24 cellular contexts compared by ENCODE assay signal in the genomic region with DNA sequence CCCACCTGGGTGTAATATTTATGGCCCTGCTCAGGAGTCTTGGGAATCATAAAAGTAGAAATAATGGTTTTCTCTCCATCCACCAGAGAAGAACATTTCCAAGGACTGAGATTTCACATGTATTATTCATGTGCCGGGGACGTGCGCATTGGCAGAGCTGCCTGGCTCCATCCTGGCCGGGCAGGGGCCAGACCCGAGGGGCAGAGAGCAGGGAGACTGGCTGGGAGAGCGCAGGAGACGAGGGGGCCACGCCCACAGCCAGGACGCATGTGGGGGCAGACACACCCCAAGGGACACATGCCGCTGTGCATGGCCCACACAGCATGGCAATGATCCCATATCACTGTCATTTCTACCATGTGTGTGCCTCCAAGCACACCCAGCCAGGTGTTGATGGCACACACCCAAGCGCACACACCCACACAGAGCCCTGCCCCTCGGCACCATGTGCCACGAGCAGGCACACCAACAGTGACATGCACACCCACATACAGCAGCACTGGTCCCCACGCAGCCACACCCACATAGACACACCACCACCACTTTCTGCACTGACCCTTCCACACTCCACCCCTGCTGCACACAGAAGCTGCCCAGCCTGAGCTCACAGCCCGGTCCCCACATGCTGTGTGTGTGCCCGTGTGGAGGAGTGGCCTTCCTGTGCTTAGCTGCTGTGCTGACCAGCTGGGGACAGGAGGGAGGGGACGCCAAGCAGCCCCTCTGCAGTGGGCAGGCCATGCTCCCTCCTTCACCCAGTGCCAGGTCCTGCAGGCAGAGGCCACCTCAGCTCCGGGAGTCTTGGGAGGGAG.
"Had no signal": no experiment of that assay in that cellular context is flagged by ENCODE, and none has a peak within 500 bp of the region (broad histone marks: within the 10 kb centered on the region; RNA-seq: fewer than 3 reads in every experiment).

No MANE protein-coding gene starts in this region.

- H3K27me3 Mint-ChIP-seq: activated CD4-positive, alpha-beta T cell treated with anti-CD3 and anti-CD28 coated beads, Interleukin-2, amount 10 ng/mL, durations not matched to agents 24 days and 14 days; activated CD8-positive, alpha-beta T cell treated with anti-CD3 and anti-CD28 coated beads for 36 hours; brain; memory B cell; naive thymus-derived CD4-positive, alpha-beta T cell; stimulated activated naive B cell treated with anti-CD40 and anti-IgM and Interleukin-4, amounts not matched to agents 10 μg/mL and 1 μg/mL and 100 μg/mL, for 72 hours; T-cell had no signal

- H3K4me1 ChIP-seq: foreskin keratinocyte, pancreas had no signal

- H3K36me3 Mint-ChIP-seq: brain, memory B cell, T-cell had no signal

- H3K4me3 ChIP-seq: dorsolateral prefrontal cortex, left lung, pancreas, sigmoid colon, spleen, tibial artery, uterus had no signal

- H3K9me3 ChIP-seq: left lung, pancreas, sigmoid colon, spleen, tibial artery, uterus had no signal

- H3K27ac Mint-ChIP-seq: activated CD4-positive, alpha-beta T cell treated with anti-CD3 and anti-CD28 coated beads, Interleukin-2, amount 10 ng/mL, durations not matched to agents 24 days and 14 days; activated CD8-positive, alpha-beta T cell treated with anti-CD3 and anti-CD28 coated beads for 36 hours; activated naive CD4-positive, alpha-beta T cell treated with anti-CD3 and anti-CD28 coated beads for 36 hours; memory B cell; naive thymus-derived CD4-positive, alpha-beta T cell; stimulated activated naive B cell treated with anti-CD40 and anti-IgM and Interleukin-4, amounts not matched to agents 10 μg/mL and 1 μg/mL and 100 μg/mL, for 72 hours; T-cell had no signal

- H3K4me3 Mint-ChIP-seq: activated CD4-positive, alpha-beta T cell treated with anti-CD3 and anti-CD28 coated beads, Interleukin-2, amount 10 ng/mL, durations not matched to agents 24 days and 14 days; activated CD8-positive, alpha-beta T cell treated with anti-CD3 and anti-CD28 coated beads for 36 hours; activated naive CD4-positive, alpha-beta T cell treated with anti-CD3 and anti-CD28 coated beads for 36 hours; activated T-cell treated with anti-CD3 and anti-CD28 coated beads, Interleukin-2, amount 50 U/mL, for 4 hours; brain; memory B cell; naive thymus-derived CD4-positive, alpha-beta T cell; stimulated activated naive B cell treated with anti-CD40 and anti-IgM and Interleukin-4, amounts not matched to agents 10 μg/mL and 1 μg/mL and 100 μg/mL, for 72 hours; T-cell had no signal

- H3K27ac ChIP-seq: epithelial cell of prostate, foreskin keratinocyte, left lung, pancreas, sigmoid colon, spleen, tibial artery, uterus had no signal

- H3K27me3 ChIP-seq: dorsolateral prefrontal cortex, foreskin keratinocyte, left lung, pancreas, sigmoid colon, spleen, tibial artery, uterus had no signal

- FAIRE-seq: colon, islet of Langerhans, pancreas had no signal

- ATAC-seq: activated CD8-positive, alpha-beta T cell treated with anti-CD3 and anti-CD28 coated beads for 36 hours; activated T-cell treated with anti-CD3 and anti-CD28 coated beads, Interleukin-2, amount 50 U/mL, for 4 hours; foreskin keratinocyte; left lung; naive thymus-derived CD4-positive, alpha-beta T cell; pancreas; stimulated activated naive B cell treated with anti-CD40 and anti-IgM and Interleukin-4, amounts not matched to agents 10 μg/mL and 1 μg/mL and 100 μg/mL, for 72 hours; T-cell had no signal

- DNase-seq: activated CD4-positive, alpha-beta T cell treated with anti-CD3 and anti-CD28 coated beads, Interleukin-2, amount 10 ng/mL, durations not matched to agents 24 days and 14 days; activated CD8-positive, alpha-beta T cell treated with anti-CD3 and anti-CD28 coated beads for 36 hours; activated naive CD4-positive, alpha-beta T cell treated with anti-CD3 and anti-CD28 coated beads for 36 hours; activated T-cell treated with anti-CD3 and anti-CD28 coated beads, Interleukin-2, amount 50 U/mL, for 4 hours; central memory CD4-positive, alpha-beta T cell; dorsolateral prefrontal cortex; foreskin keratinocyte; hippocampal formation; naive thymus-derived CD4-positive, alpha-beta T cell; sigmoid colon; spleen; stimulated activated CD4-positive, alpha-beta T cell treated with anti-CD3 and anti-CD28 coated beads, Interleukin-4, amount 100 ng/mL, for 4 hours; stimulated activated naive B cell treated with anti-CD40 and anti-IgM and Interleukin-4, amounts not matched to agents 10 μg/mL and 1 μg/mL and 100 μg/mL, for 72 hours; T-cell; T-helper 9 cell; tibial artery; uterus had no signal

- H3K9me3 Mint-ChIP-seq: activated CD4-positive, alpha-beta T cell treated with anti-CD3 and anti-CD28 coated beads, Interleukin-2, amount 10 ng/mL, durations not matched to agents 24 days and 14 days; activated CD8-positive, alpha-beta T cell treated with anti-CD3 and anti-CD28 coated beads for 36 hours; activated naive CD4-positive, alpha-beta T cell treated with anti-CD3 and anti-CD28 coated beads for 36 hours; activated T-cell treated with anti-CD3 and anti-CD28 coated beads, Interleukin-2, amount 50 U/mL, for 4 hours; brain; memory B cell; naive thymus-derived CD4-positive, alpha-beta T cell; stimulated activated naive B cell treated with anti-CD40 and anti-IgM and Interleukin-4, amounts not matched to agents 10 μg/mL and 1 μg/mL and 100 μg/mL, for 72 hours; T-cell had no signal

- H3K36me3 ChIP-seq: pancreas, uterus had no signal
